26 cellular contexts compared by ENCODE assay signal in genomic region chr6:88361298-88361697, GRCh38.
"Had no signal": no experiment of that assay in that cellular context is flagged by ENCODE, and none has a peak within 500 bp of the region (broad histone marks: within the 10 kb centered on the region; RNA-seq: fewer than 3 reads in every experiment).

No MANE protein-coding gene starts in this region.

- H3K4me1 ChIP-seq: ascending aorta, left lung, lower lobe of right lung, upper lobe of left lung had no signal

- H3K27ac ChIP-seq: ascending aorta, heart right ventricle, left lung, lower lobe of right lung, right lobe of liver, thoracic aorta, upper lobe of left lung had no signal

- H3K27me3 ChIP-seq: ascending aorta, esophagus muscularis mucosa, left lung, right lobe of liver, upper lobe of left lung had no signal

- H3K4me1 Mint-ChIP-seq: activated naive CD8-positive, alpha-beta T cell treated with anti-CD3 and anti-CD28 coated beads for 36 hours; central memory CD8-positive, alpha-beta T cell had no signal

- H3K9me3 ChIP-seq: ascending aorta, esophagus muscularis mucosa, heart right ventricle, left lung, lower lobe of right lung, mucosa of descending colon, right lobe of liver, thoracic aorta, upper lobe of left lung had no signal

- FAIRE-seq: islet of Langerhans had no signal

- H3K36me3 ChIP-seq: ascending aorta, esophagus muscularis mucosa, heart right ventricle, left lung, lower lobe of right lung, right lobe of liver, thoracic aorta, upper lobe of left lung had no signal

- H3K9me3 Mint-ChIP-seq: central memory CD8-positive, alpha-beta T cell; dendritic cell treated with granulocyte-macrophage colony-stimulating factor and Interleukin-4, amounts not matched to agents 40 ng/mL and 50 ng/mL, for 4 days; natural killer cell treated with Interleukin-12 subunit alpha and Interleukin-12 subunit beta and Interleukin-15 and Interleukin-18, amount 100 ng/mL, for 72 hours; T-helper 2 cell treated with Interferon-gamma antibody and Interleukin-4, amounts not matched to agents 5 μg/mL and 100 μg/mL, for 36 hours had no signal

- H3K36me3 Mint-ChIP-seq: activated naive CD8-positive, alpha-beta T cell treated with anti-CD3 and anti-CD28 coated beads for 36 hours; natural killer cell treated with Interleukin-12 subunit alpha and Interleukin-12 subunit beta and Interleukin-15 and Interleukin-18, amount 100 ng/mL, for 72 hours had no signal

- ATAC-seq: heart right ventricle; left lung; lower lobe of right lung; mucosa of descending colon; natural killer cell treated with Interleukin-12 subunit alpha and Interleukin-12 subunit beta and Interleukin-15 and Interleukin-18, amount 100 ng/mL, for 72 hours had no signal

- H3K27ac Mint-ChIP-seq: activated naive CD8-positive, alpha-beta T cell treated with anti-CD3 and anti-CD28 coated beads for 36 hours; dendritic cell treated with granulocyte-macrophage colony-stimulating factor and Interleukin-4, amounts not matched to agents 40 ng/mL and 50 ng/mL, for 4 days; natural killer cell treated with Interleukin-12 subunit alpha and Interleukin-12 subunit beta and Interleukin-15 and Interleukin-18, amount 100 ng/mL, for 72 hours; progenitor cell of endocrine pancreas; stimulated activated naive CD8-positive, alpha-beta T cell treated with anti-CD3 and anti-CD28 coated beads, Interleukin-15, Interleukin-2, amounts not matched to agents 100 ng/mL and 50 ng/mL, for 24 hours; T-helper 2 cell treated with Interferon-gamma antibody and Interleukin-4, amounts not matched to agents 5 μg/mL and 100 μg/mL, for 36 hours had no signal

- H3K27me3 Mint-ChIP-seq: dendritic cell treated with granulocyte-macrophage colony-stimulating factor and Interleukin-4, amounts not matched to agents 40 ng/mL and 50 ng/mL, for 4 days; progenitor cell of endocrine pancreas; stimulated activated naive CD8-positive, alpha-beta T cell treated with anti-CD3 and anti-CD28 coated beads, Interleukin-15, Interleukin-2, amounts not matched to agents 100 ng/mL and 50 ng/mL, for 24 hours had no signal

- H3K4me3 Mint-ChIP-seq: activated naive CD8-positive, alpha-beta T cell treated with anti-CD3 and anti-CD28 coated beads for 36 hours; central memory CD8-positive, alpha-beta T cell; dendritic cell treated with granulocyte-macrophage colony-stimulating factor and Interleukin-4, amounts not matched to agents 40 ng/mL and 50 ng/mL, for 4 days; natural killer cell treated with Interleukin-12 subunit alpha and Interleukin-12 subunit beta and Interleukin-15 and Interleukin-18, amount 100 ng/mL, for 72 hours; stimulated activated naive CD8-positive, alpha-beta T cell treated with anti-CD3 and anti-CD28 coated beads, Interleukin-15, Interleukin-2, amounts not matched to agents 100 ng/mL and 50 ng/mL, for 24 hours; T-helper 2 cell treated with Interferon-gamma antibody and Interleukin-4, amounts not matched to agents 5 μg/mL and 100 μg/mL, for 36 hours had no signal

- H3K4me3 ChIP-seq: ascending aorta, esophagus muscularis mucosa, heart right ventricle, left lung, lower lobe of right lung, mucosa of descending colon, right lobe of liver, thoracic aorta, upper lobe of left lung had no signal

- DNase-seq: activated CD4-positive, alpha-beta T cell treated with anti-CD3 and anti-CD28 coated beads for 4 hours; activated CD4-positive, alpha-beta T cell treated with anti-CD3 and anti-CD28 coated beads, Interleukin-2, amount 50 U/mL, for 48 hours; activated CD8-positive, alpha-beta memory T cell treated with anti-CD3 and anti-CD28 coated beads for 24 hours; activated effector memory CD4-positive, alpha-beta T cell treated with Interleukin-2 at 50 U/mL for 16 hours; activated naive CD4-positive, alpha-beta T cell treated with Interleukin-2 at 50 U/mL for 16 hours; activated naive CD8-positive, alpha-beta T cell treated with anti-CD3 and anti-CD28 coated beads for 36 hours; foreskin melanocyte; heart right ventricle; left lung; lower lobe of right lung; mesenchymal stem cell; mucosa of descending colon; right lobe of liver; stimulated activated CD4-positive, alpha-beta T cell treated with anti-CD3 and anti-CD28 coated beads, Interleukin-2, amount 100 ng/mL, for 48 hours; T-helper 1 cell; upper lobe of left lung had no signal
